ENCODE assay signal across 12 cellular contexts in genomic region chr10:110862961-110863360, GRCh38. TPM values are rescaled to one million over a fixed set of nuclear protein-coding genes. Genes with fewer than 3 reads are reported as not detected.
DNase-seq lines count a peak whose midpoint lies in the region; ATAC-seq, FAIRE-seq and TF ChIP-seq lines count a peak whose summit lies in the region.
"Had no signal": no experiment of that assay in that cellular context is flagged by ENCODE, and none has a peak within 500 bp of the region (broad histone marks: within the 10 kb centered on the region; RNA-seq: fewer than 3 reads in every experiment).

No MANE protein-coding gene starts in this region.

- TF ChIP-seq POLR2A in GM12878 (IDR thresholded peaks at IDR 0.05; ENCODE audit: low read depth, low read length) (no peak), GM18505 (IDR thresholded peaks at IDR 0.05; ENCODE audit: borderline replicate concordance, extremely low read depth, insufficient read depth, insufficient read length) (no peak)

- DNase-seq in GM12878 (ENCODE audit: low read depth, low spot score) (no peak), NCI-H510A (lab: John Stamatoyannopoulos, UW) (no peak), PC-9 (no peak)
- no peak for DNase-seq in naive thymus-derived CD4-positive, alpha-beta T cell
- DNase-seq: activated T-cell treated with anti-CD3 and anti-CD28 coated beads for 4 hours, NCI-H1048 had no signal

- ATAC-seq in GM12878 (no peak), GM18505 (IDR thresholded peaks at IDR 0.05; ENCODE audit: unreplicated experiment) (no peak), GM18511 (IDR thresholded peaks at IDR 0.05; ENCODE audit: unreplicated experiment) (no peak)
- ATAC-seq in naive thymus-derived CD4-positive, alpha-beta T cell, result no peak

- no peak for TF ChIP-seq CTCF in Loucy (conservative IDR thresholded peaks at IDR 0.05; ENCODE audit: low read length)
- TF ChIP-seq CTCF in GM12878 (IDR thresholded peaks at IDR 0.05 in 2 of 3, conservative IDR thresholded peaks at IDR 0.05 in 1 of 3; ENCODE audit: control insufficient read depth in 2 of 3, extremely low read depth in 1 of 3, insufficient read depth in 1 of 3, low read depth in 3 of 3, low read length in 3 of 3), result no peak
- no peak for TF ChIP-seq CTCF in PC-9 (conservative IDR thresholded peaks at IDR 0.05)

- H3K79me2 ChIP-seq in Loucy (ENCODE audit: insufficient read depth, low read length) (no peaks in the 10 kb centered on the region), GM12878 (ENCODE audit: control insufficient read depth, insufficient read depth, low read length) (peaks cover 2% of the 10 kb centered on the region; the same call in 1 of the 2 replicates), PC-9 (ENCODE audit: low read depth) (no peaks in the 10 kb centered on the region)

- no peak for TF ChIP-seq RAD21 in GM12878 (IDR thresholded peaks at IDR 0.05; ENCODE audit: insufficient read depth, low read depth, low read length)

- SMC1A ChIA-PET in GM12878 (lab: Charles Lee; ENCODE audit: uncharacterized antibody, unreplicated experiment), result interaction anchor here (1.0 to 6.8 kb wide), 6 partner anchors 9 to 60 kb away, joined by 3 to 188 read pairs (median 41); partner anchors contain the start of gene PDCD4

- peak overlapping the region in 7 of 10 donors; percentile 18 to 88 (median 74) for H3K4me3 Mint-ChIP-seq in naive thymus-derived CD4-positive, alpha-beta T cell

- no peaks in the 10 kb centered on the region for H3K27me3 ChIP-seq in BLaER1
- no peaks in the 10 kb centered on the region for H3K27me3 ChIP-seq in Loucy (ENCODE audit: insufficient read depth, low read length, poor library complexity, severe bottlenecking)
- H3K27me3 ChIP-seq in GM12878 (replicated peaks in 1 of 2; ENCODE audit: control insufficient read depth in 2 of 2, insufficient read depth in 2 of 2, low read length in 1 of 2), result no peaks in the 10 kb centered on the region
- H3K27me3 ChIP-seq in naive thymus-derived CD4-positive, alpha-beta T cell (ENCODE audit: control insufficient read depth in 2 of 2, insufficient read depth in 2 of 2, low read length in 2 of 2), result no peaks in the 10 kb centered on the region
- H3K27me3 ChIP-seq in PC-9 (ENCODE audit: insufficient read depth, low read depth), result no peaks in the 10 kb centered on the region

- H3K27ac Mint-ChIP-seq in naive thymus-derived CD4-positive, alpha-beta T cell, result peak overlapping the region; percentile 92 to 100 (median 99)

- intact Hi-C loops in GM12878 (cut with micrococcal nuclease; ENCODE audit: unreplicated experiment), result no loop called here
- intact Hi-C loops in naive thymus-derived CD4-positive, alpha-beta T cell (cut with micrococcal nuclease), result loop anchor here (5.0 to 10.0 kb wide), 7 partner anchors 361 to 938 kb away; partner anchors contain the start of genes ADD3 (in 1 of the 2), DUSP5 (in 1 of the 2) and XPNPEP1 (in 1 of the 2)
- intact Hi-C loops in PC-9 (cut with micrococcal nuclease; ENCODE audit: unreplicated experiment), result no loop called here

- H3F3A ChIP-seq in Loucy (ENCODE audit: low read depth) (peaks cover 7% of the 10 kb centered on the region), PC-9 (ENCODE audit: insufficient read depth, low read depth) (peaks cover 11% of the 10 kb centered on the region; the same call in 1 of the 2 replicates)

- POLR2A ChIA-PET in GM12878 (lab: Charles Lee) (interaction anchor here (0.7 to 6.7 kb wide), 4 partner anchors 8 to 19 kb away, joined by 3 to 145 read pairs (median 24); partner anchors contain the start of gene PDCD4), PC-9 (lab: Charles Lee; ENCODE audit: unreplicated experiment) (no interaction called here)
- POLR2A ChIA-PET in naive thymus-derived CD4-positive, alpha-beta T cell (lab: Charles Lee), result interaction anchor here (1.4 to 6.7 kb wide), 5 partner anchors 10 to 28 kb away, joined by 3 to 76 read pairs (median 28); partner anchors contain the start of gene PDCD4

- no peaks in the 10 kb centered on the region for H3K36me3 ChIP-seq in BLaER1
- H3K36me3 ChIP-seq in Loucy (ENCODE audit: insufficient read depth, low read length), result no peaks in the 10 kb centered on the region
- H3K36me3 ChIP-seq in GM12878 (ENCODE audit: control insufficient read depth in 2 of 2, insufficient read depth in 2 of 2, low read length in 1 of 2), result no peaks in the 10 kb centered on the region
- no peaks in the 10 kb centered on the region for H3K36me3 ChIP-seq in naive thymus-derived CD4-positive, alpha-beta T cell (ENCODE audit: control insufficient read depth in 2 of 3, insufficient read depth in 3 of 3, low read length in 3 of 3)
- H3K36me3 ChIP-seq in PC-9 (ENCODE audit: low read depth), result no peaks in the 10 kb centered on the region
- H3K36me3 ChIP-seq: prostate gland had no signal

- no peak overlapping the region; the same call in 1 of the 2 replicates for H3K27ac ChIP-seq in BLaER1
- H3K27ac ChIP-seq in GM12878 (ENCODE audit: control insufficient read depth, insufficient read depth), result peak overlapping the region; percentile 99; the same call in 1 of the 2 replicates
- peak overlapping the region; percentile 100 for H3K27ac ChIP-seq in naive thymus-derived CD4-positive, alpha-beta T cell (ENCODE audit: low read depth, low read length)
- H3K27ac ChIP-seq in PC-9, result no peak overlapping the region
- H3K27ac ChIP-seq: prostate gland, VCaP had no signal

- H3K9me3 Mint-ChIP-seq in naive thymus-derived CD4-positive, alpha-beta T cell, result peaks cover 0 to 5% (median 0%) of the 10 kb centered on the region in 11 donors

- H2AFZ ChIP-seq in Loucy (ENCODE audit: low read length), result peak overlapping the region; percentile 8; the same call in 1 of the 2 replicates
- H2AFZ ChIP-seq in GM12878 (ENCODE audit: control insufficient read depth, low read depth, low read length), result no peak overlapping the region
- H2AFZ ChIP-seq in PC-9, result no peak overlapping the region

- no peak for TF ChIP-seq EP300 in GM12878 (IDR thresholded peaks at IDR 0.05; ENCODE audit: borderline replicate concordance in 1 of 2, control insufficient read depth in 1 of 2, low read depth in 2 of 2, low read length in 2 of 2)

- no peak for FAIRE-seq in GM12878 (lab: Jason Lieb, UNC)

- in situ Hi-C loops in GM12878 (cut with MboI), result no loop called here

- CTCF ChIA-PET in GM12878 (lab: Yijun Ruan, JAX), result interaction anchor here (1.1 to 2.6 kb wide), 3 partner anchors 10 to 17 kb away, joined by 3 to 8 read pairs (median 6); no protein-coding TSS in a partner anchor
- CTCF ChIA-PET in naive thymus-derived CD4-positive, alpha-beta T cell (lab: Charles Lee), result interaction anchor here (0.6 to 1.2 kb wide), 3 partner anchors 14 to 254 kb away, joined by 3 to 4 read pairs (median 3); no protein-coding TSS in a partner anchor
- CTCF ChIA-PET in PC-9 (lab: Charles Lee), result no interaction called here

- H3K9me3 ChIP-seq in BLaER1 (no peaks in the 10 kb centered on the region), Loucy (ENCODE audit: insufficient read depth, low read depth, low read length) (no peaks in the 10 kb centered on the region), GM12878 (replicated peaks; ENCODE audit: control insufficient read depth, insufficient read depth, low read length) (no peaks in the 10 kb centered on the region), PC-9 (ENCODE audit: insufficient read depth, low read depth) (no peaks in the 10 kb centered on the region)
- no peaks in the 10 kb centered on the region for H3K9me3 ChIP-seq in naive thymus-derived CD4-positive, alpha-beta T cell (ENCODE audit: control insufficient read depth in 2 of 3, low read length in 3 of 3)
- H3K9me3 ChIP-seq: prostate gland had no signal

- RAD21 ChIA-PET in GM12878 (lab: Charles Lee; ENCODE audit: unreplicated experiment), result interaction anchor here (1.0 to 1.4 kb wide), 3 partner anchors 8 to 60 kb away, joined by 3 to 9 read pairs (median 4); partner anchors contain the start of gene PDCD4

- 80% methylated on average over 6 of the region's 6 CpGs for WGBS in GM12878 (ENCODE audit: insufficient coverage, insufficient replicate concordance, low lambda C conversion rate, missing lambda C conversion rate)

- H3K4me1 ChIP-seq in BLaER1 (peaks cover 86% of the 10 kb centered on the region), Loucy (ENCODE audit: insufficient read depth, low read length, poor library complexity, severe bottlenecking) (peaks cover 89% of the 10 kb centered on the region), GM12878 (ENCODE audit: control insufficient read depth, insufficient read depth, low read length) (peaks cover 93% of the 10 kb centered on the region), PC-9 (replicated peaks; ENCODE audit: insufficient read depth) (peaks cover 21% of the 10 kb centered on the region)
- peaks cover 97 to 98% of the 10 kb centered on the region in 2 donors for H3K4me1 ChIP-seq in naive thymus-derived CD4-positive, alpha-beta T cell (ENCODE audit: control insufficient read depth in 2 of 2, insufficient read depth in 2 of 2, low read length in 2 of 2)

- H3K27me3 Mint-ChIP-seq in naive thymus-derived CD4-positive, alpha-beta T cell, result no peaks in the 10 kb centered on the region

- BruUV-seq in GM12878 (replicated peaks; lab: Mats Ljungman, UMichigan) (no TSS peak), PC-9 (replicated peaks; lab: Mats Ljungman, UMichigan) (no TSS peak)

- peaks cover 0 to 15% (median 0%) of the 10 kb centered on the region in 5 donors for H3K36me3 Mint-ChIP-seq in naive thymus-derived CD4-positive, alpha-beta T cell

- H3K4me2 ChIP-seq in BLaER1 (peak overlapping the region; percentile 63), Loucy (ENCODE audit: low read depth, low read length, poor library complexity, severe bottlenecking) (no peak overlapping the region), GM12878 (ENCODE audit: control insufficient read depth, insufficient read depth) (no peak overlapping the region), PC-9 (no peak overlapping the region)

- no peaks in the 10 kb centered on the region for H4K20me1 ChIP-seq in BLaER1
- no peaks in the 10 kb centered on the region for H4K20me1 ChIP-seq in Loucy (ENCODE audit: insufficient read depth, low read length, poor library complexity, severe bottlenecking)
- H4K20me1 ChIP-seq in GM12878 (ENCODE audit: control insufficient read depth, insufficient read depth), result no peaks in the 10 kb centered on the region
- no peaks in the 10 kb centered on the region for H4K20me1 ChIP-seq in PC-9 (ENCODE audit: insufficient read depth)

- H3K4me3 ChIP-seq in BLaER1 (no peak overlapping the region), Loucy (ENCODE audit: low read length, poor library complexity, severe bottlenecking) (no peak overlapping the region), GM12878 (no peak overlapping the region), PC-9 (no peak overlapping the region)
- H3K4me3 ChIP-seq in naive thymus-derived CD4-positive, alpha-beta T cell (ENCODE audit: low read length), result peak overlapping the region; percentile 6
- H3K4me3 ChIP-seq: prostate gland had no signal

- H3K9me2 ChIP-seq in Loucy (replicated peaks; ENCODE audit: low read depth, low read length) (no peaks in the 10 kb centered on the region), PC-9 (ENCODE audit: insufficient read depth) (no peaks in the 10 kb centered on the region)

- peaks cover 77 to 100% (median 96%) of the 10 kb centered on the region in 7 donors for H3K4me1 Mint-ChIP-seq in naive thymus-derived CD4-positive, alpha-beta T cell

- H3K9ac ChIP-seq in BLaER1 (no peak overlapping the region), Loucy (ENCODE audit: low read depth, low read length, poor library complexity, severe bottlenecking) (no peak overlapping the region), GM12878 (ENCODE audit: control insufficient read depth, insufficient read depth, low read length) (no peak overlapping the region)

RNA-seq across cellular contexts. Expression of gene PDCD4, which starts 8.8 kb away (rescaled TPM):
- 343 and 354 TPM in 2 replicates for total RNA-seq in GM12878 (2013; cell fraction: nucleolus; rRNA removed)
- 106 and 108 TPM in 2 replicates for total RNA-seq in GM12878 (2014; rRNA removed)
- total RNA-seq in GM12878 (2014; rRNA removed; fragmentation: Illumina TruSeq; extraction: Trizol), result 168 and 179 TPM in 2 replicates
- 169 and 181 TPM in 2 replicates for total RNA-seq in GM12878 (2021)
- 158 TPM for polyA plus RNA-seq in GM12878 (2011; ENCODE audit: low read depth)
- 189 and 280 TPM in 2 replicates for polyA plus RNA-seq in GM12878 (2011; rRNA removed)
- polyA plus RNA-seq in GM12878 (2011; cell fraction: cytosol; rRNA removed), result 33.8 and 38.8 TPM in 2 replicates
- 93.5 and 111 TPM in 2 replicates for polyA plus RNA-seq in GM12878 (2011; cell fraction: nucleus; rRNA removed)
- 313 and 387 TPM in 2 replicates for polyA plus RNA-seq in GM12878 (2012)
- polyA plus RNA-seq in GM12878 (2014; fragmentation: Illumina TruSeq; extraction: Trizol), result 219 and 380 TPM in 2 replicates
- 100 to 1,000 TPM; 101 to 138 TPM for polyA plus RNA-seq in GM12878 (2014; fragmentation: Nextera tagmentation; extraction: Ambion mirVana)
- polyA plus RNA-seq in GM12878 (2014; rRNA removed), result 155 and 174 TPM in 2 replicates
- 100 to 1,000 TPM; 341 to 372 TPM for polyA plus RNA-seq in GM12878 (2016; fragmentation: Nextera tagmentation; extraction: Ambion mirVana)
- 37.1 and 72.9 TPM in 2 replicates for polyA minus RNA-seq in GM12878 (2011; rRNA and poly(A)+ RNA removed)
- polyA minus RNA-seq in GM12878 (2011; cell fraction: cytosol; rRNA and poly(A)+ RNA removed), result 31.5 and 42.2 TPM in 2 replicates
- polyA minus RNA-seq in GM12878 (2011; cell fraction: nucleus; rRNA and poly(A)+ RNA removed), result 57.9 and 72.6 TPM in 2 replicates
- total RNA-seq in naive thymus-derived CD4-positive, alpha-beta T cell, result 100 to 1,000 TPM in 4 of 5 experiments, 10 to 100 TPM in 1; 93.7 to 283 (median 223) TPM
- 100 to 1,000 TPM; 253 to 295 TPM for polyA plus RNA-seq in naive thymus-derived CD4-positive, alpha-beta T cell
- total RNA-seq in PC-9 (2021), result 92.4 and 96.4 TPM in 2 replicates

RNA-seq across cellular contexts. Expression of gene BBIP1, which starts 56.0 kb away (rescaled TPM):
- total RNA-seq in GM12878 (2013; cell fraction: nucleolus; rRNA removed), result 53.8 and 60.1 TPM in 2 replicates
- 13.8 and 19.2 TPM in 2 replicates for total RNA-seq in GM12878 (2014; rRNA removed)
- 25.1 and 26.1 TPM in 2 replicates for total RNA-seq in GM12878 (2014; rRNA removed; fragmentation: Illumina TruSeq; extraction: Trizol)
- 16.4 and 19.1 TPM in 2 replicates for total RNA-seq in GM12878 (2021)
- 8.1 TPM for polyA plus RNA-seq in GM12878 (2011; ENCODE audit: low read depth)
- 34.3 and 67.2 TPM in 2 replicates for polyA plus RNA-seq in GM12878 (2011; rRNA removed)
- 10.1 and 11.6 TPM in 2 replicates for polyA plus RNA-seq in GM12878 (2011; cell fraction: cytosol; rRNA removed)
- polyA plus RNA-seq in GM12878 (2011; cell fraction: nucleus; rRNA removed), result 25.2 and 26.0 TPM in 2 replicates
- polyA plus RNA-seq in GM12878 (2012), result 23.8 and 25.3 TPM in 2 replicates
- polyA plus RNA-seq in GM12878 (2014; fragmentation: Illumina TruSeq; extraction: Trizol), result 31.9 and 32.6 TPM in 2 replicates
- 10 to 100 TPM; 34.7 to 40.8 TPM for polyA plus RNA-seq in GM12878 (2014; fragmentation: Nextera tagmentation; extraction: Ambion mirVana)
- 12.6 and 24.5 TPM in 2 replicates for polyA plus RNA-seq in GM12878 (2014; rRNA removed)
- 10 to 100 TPM; 30.7 to 33.8 TPM for polyA plus RNA-seq in GM12878 (2016; fragmentation: Nextera tagmentation; extraction: Ambion mirVana)
- 13.2 and 17.4 TPM in 2 replicates for polyA minus RNA-seq in GM12878 (2011; rRNA and poly(A)+ RNA removed)
- polyA minus RNA-seq in GM12878 (2011; cell fraction: cytosol; rRNA and poly(A)+ RNA removed), result 4.3 and 9.0 TPM in 2 replicates
- 17.3 and 23.0 TPM in 2 replicates for polyA minus RNA-seq in GM12878 (2011; cell fraction: nucleus; rRNA and poly(A)+ RNA removed)
- 10 to 100 TPM; 22.2 to 64.2 (median 44.6) TPM for total RNA-seq in naive thymus-derived CD4-positive, alpha-beta T cell
- 10 to 100 TPM; 31.5 to 32.5 TPM for polyA plus RNA-seq in naive thymus-derived CD4-positive, alpha-beta T cell
- 8.5 and 14.9 TPM in 2 replicates for total RNA-seq in PC-9 (2021)

RNA-seq across cellular contexts. Expression of gene SHOC2, which starts 56.4 kb away (rescaled TPM):
- 83.0 and 89.3 TPM in 2 replicates for total RNA-seq in GM12878 (2013; cell fraction: nucleolus; rRNA removed)
- total RNA-seq in GM12878 (2014; rRNA removed) (42.6 and 45.6 TPM in 2 replicates), GM12878 (2014; rRNA removed; fragmentation: Illumina TruSeq; extraction: Trizol) (42.7 and 43.9 TPM in 2 replicates), GM12878 (2021) (50.7 and 55.1 TPM in 2 replicates), PC-9 (2021) (14.2 and 20.2 TPM in 2 replicates)
- polyA plus RNA-seq in GM12878 (2011; ENCODE audit: low read depth), result 24.6 TPM
- polyA plus RNA-seq in GM12878 (2011; rRNA removed) (34.2 and 51.1 TPM in 2 replicates), GM12878 (2014; fragmentation: Illumina TruSeq; extraction: Trizol) (50.5 and 60.6 TPM in 2 replicates), GM12878 (2014; fragmentation: Nextera tagmentation; extraction: Ambion mirVana) (10 to 100 TPM; 30.2 to 36.2 TPM), GM12878 (2014; rRNA removed) (20.8 and 24.8 TPM in 2 replicates), GM12878 (2016; fragmentation: Nextera tagmentation; extraction: Ambion mirVana) (10 to 100 TPM; 64.9 to 65.3 TPM)
- polyA plus RNA-seq in GM12878 (2011; cell fraction: cytosol; rRNA removed), result 12.6 and 16.9 TPM in 2 replicates
- 9.5 and 10.9 TPM in 2 replicates for polyA plus RNA-seq in GM12878 (2011; cell fraction: nucleus; rRNA removed)
- 35.2 and 38.3 TPM in 2 replicates for polyA plus RNA-seq in GM12878 (2012)
- polyA minus RNA-seq in GM12878 (2011; rRNA and poly(A)+ RNA removed), result 40.1 and 55.3 TPM in 2 replicates
- 23.3 and 29.0 TPM in 2 replicates for polyA minus RNA-seq in GM12878 (2011; cell fraction: cytosol; rRNA and poly(A)+ RNA removed)
- 30.6 and 58.7 TPM in 2 replicates for polyA minus RNA-seq in GM12878 (2011; cell fraction: nucleus; rRNA and poly(A)+ RNA removed)
- total RNA-seq in naive thymus-derived CD4-positive, alpha-beta T cell, result 10 to 100 TPM; 48.2 to 71.7 (median 60.6) TPM
- polyA plus RNA-seq in naive thymus-derived CD4-positive, alpha-beta T cell, result 10 to 100 TPM; 51.6 to 60.2 TPM

Comparison
In these comparisons a context has a peak if more than half of its experiments do, and no peak if none do; other contexts are left out.
1. H3K27ac ChIP-seq: peak in GM12878 (single experiment) and naive thymus-derived CD4-positive, alpha-beta T cell (single experiment); none in BLaER1 (single experiment) and PC-9 (single experiment).
2. intact Hi-C loops: an anchor here in naive thymus-derived CD4-positive, alpha-beta T cell (5.0 to 10.0 kb wide); none called in GM12878 and PC-9.